In genomic region chr10:1204434-1205326, GRCh38 we compare ENCODE assay signal across 1 cellular context.
TF ChIP-seq lines count a peak whose summit lies in the region.

No MANE protein-coding gene starts in this region.

TF ChIP-seq in K562, 482 proteins besides CTCF, POLR2A, EP300 and RAD21 (continued from another document):
- no peak for TF ChIP-seq TEAD4 (IDR thresholded peaks at IDR 0.05; ENCODE audit: low read length)
- no peak for TF ChIP-seq TEAD4 (CRISPR knock-in tag; IDR thresholded peaks at IDR 0.05; ENCODE audit: borderline replicate concordance)
- TF ChIP-seq SMAD4 (CRISPR knock-in tag; conservative IDR thresholded peaks at IDR 0.05), result no peak
- TF ChIP-seq EGR1 (conservative IDR thresholded peaks at IDR 0.05), result no peak
- TF ChIP-seq ZNF79 (CRISPR knock-in tag; IDR thresholded peaks at IDR 0.05; ENCODE audit: low read depth), result no peak
- TF ChIP-seq HDAC2 (IDR thresholded peaks at IDR 0.05), result no peak
